ENCODE assay signal across 19 cellular contexts in the genomic region with DNA sequence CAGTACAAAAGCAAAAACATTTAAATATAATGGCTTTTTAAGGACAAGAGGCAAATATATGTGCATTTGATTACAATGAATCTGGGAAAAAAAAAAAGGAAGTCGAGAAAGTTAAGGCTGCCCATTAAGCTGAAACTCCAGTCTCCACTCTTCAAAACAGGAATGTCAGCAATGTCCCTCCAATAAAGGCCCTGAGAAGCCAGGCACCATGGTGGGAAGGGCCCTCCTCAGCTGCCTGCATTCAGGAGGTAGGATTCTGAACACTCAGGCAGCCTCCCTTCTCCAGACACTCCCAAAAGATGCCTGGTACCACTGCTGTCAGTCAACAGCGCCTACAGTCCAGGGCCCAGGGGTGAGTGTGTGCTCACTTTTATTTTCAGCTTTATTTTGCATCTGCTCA.
DNase-seq lines count a peak whose midpoint lies in the region; ATAC-seq and TF ChIP-seq lines count a peak whose summit lies in the region.
"Had no signal": no experiment of that assay in that cellular context is flagged by ENCODE, and none has a peak within 500 bp of the region (broad histone marks: within the 10 kb centered on the region; RNA-seq: fewer than 3 reads in every experiment).

No MANE protein-coding gene starts in this region.

- H3K4me2 ChIP-seq in GM23338, result no peak overlapping the region
- H3K4me2 ChIP-seq in neural progenitor cell, result peak overlapping the region; percentile 24
- H3K4me2 ChIP-seq: BLaER1 treated with 17β-estradiol and CSF1 and Interleukin-3, amounts not matched to agents 10 nM and 100 nM had no signal

- no peak overlapping the region for H3K27ac Mint-ChIP-seq in GM23338
- H3K27ac Mint-ChIP-seq in WTC11, result no peak overlapping the region
- no peak overlapping the region for H3K27ac Mint-ChIP-seq in neural progenitor cell
- H3K27ac Mint-ChIP-seq: B cell; CD8-positive, alpha-beta memory T cell; HFFc6 had no signal

- DNase-seq in GM23338 (ENCODE audit: low spot score), result peak; percentile 59
- DNase-seq in WTC11 (ENCODE audit: low spot score), result no peak
- DNase-seq in iPS-NIHi7 (ENCODE audit: extremely low spot score), result peak; percentile 27
- DNase-seq in neural progenitor cell (ENCODE audit: low spot score), result peak; percentile 58
- no peak for DNase-seq in GM03348 (ENCODE audit: low spot score)
- DNase-seq in foreskin melanocyte, result no peak
- DNase-seq: CD8-positive, alpha-beta memory T cell; COR-L47; DMS 273 treated with DMSO at 0.1 percent for 48 hours; DMS53; DND-41; EL; HFFc6; IMR-90 had no signal

- H3K4me3 Mint-ChIP-seq in GM23338 (no peak overlapping the region), WTC11 (no peak overlapping the region), neural progenitor cell (no peak overlapping the region)
- H3K4me3 Mint-ChIP-seq: B cell; CD8-positive, alpha-beta memory T cell; HFFc6 had no signal

- POLR2A ChIA-PET in WTC11 (lab: Charles Lee), result no interaction called here

- H3K27me3 ChIP-seq in GM23338 (ENCODE audit: insufficient read depth), result no peaks in the 10 kb centered on the region
- H3K27me3 ChIP-seq in neural progenitor cell, result no peaks in the 10 kb centered on the region
- H3K27me3 ChIP-seq: BLaER1 treated with 17β-estradiol and CSF1 and Interleukin-3, amounts not matched to agents 10 nM and 100 nM had no signal

- no peaks in the 10 kb centered on the region for H3K9me3 ChIP-seq in neural progenitor cell (ENCODE audit: low read depth)

- CTCF ChIA-PET in WTC11 (lab: Charles Lee), result interaction anchor here (0.8 kb wide), 1 partner anchor 14 kb away, joined by 4 read pairs; no protein-coding TSS in a partner anchor

- H3K9me2 ChIP-seq in GM23338 (ENCODE audit: insufficient read depth), result no peaks in the 10 kb centered on the region

- H3K4me1 ChIP-seq in GM23338 (ENCODE audit: insufficient read depth) (no peaks in the 10 kb centered on the region), neural progenitor cell (peaks cover 6% of the 10 kb centered on the region)
- H3K4me1 ChIP-seq: BLaER1 treated with 17β-estradiol and CSF1 and Interleukin-3, amounts not matched to agents 10 nM and 100 nM had no signal

- ATAC-seq in GM23338 (peak; percentile 75), WTC11 (peak; percentile 61), HG03571 (IDR thresholded peaks at IDR 0.05; ENCODE audit: unreplicated experiment) (no peak)
- ATAC-seq: HCT116, K562 had no signal

- no peaks in the 10 kb centered on the region for H4K20me1 ChIP-seq in GM23338 (replicated peaks; ENCODE audit: insufficient read depth)
- no peaks in the 10 kb centered on the region for H4K20me1 ChIP-seq in neural progenitor cell (ENCODE audit: low read depth)
- H4K20me1 ChIP-seq: BLaER1 treated with 17β-estradiol and CSF1 and Interleukin-3, amounts not matched to agents 10 nM and 100 nM had no signal

- H3K36me3 ChIP-seq in GM23338 (ENCODE audit: insufficient read depth) (no peaks in the 10 kb centered on the region), neural progenitor cell (no peaks in the 10 kb centered on the region)
- H3K36me3 ChIP-seq: BLaER1 treated with 17β-estradiol and CSF1 and Interleukin-3, amounts not matched to agents 10 nM and 100 nM had no signal

- no peak for TF ChIP-seq CTCF in GM23338 (conservative IDR thresholded peaks at IDR 0.05; ENCODE audit: low read depth in 2 of 2)
- TF ChIP-seq CTCF in WTC11 (IDR thresholded peaks at IDR 0.05), result no peak
- no peak for TF ChIP-seq CTCF in neural progenitor cell (IDR thresholded peaks at IDR 0.05)

- no peaks in the 10 kb centered on the region for H3K27me3 Mint-ChIP-seq in GM23338 (ENCODE audit: insufficient read depth, low read depth, poor library complexity)
- no peaks in the 10 kb centered on the region for H3K27me3 Mint-ChIP-seq in WTC11 (ENCODE audit: low read depth)
- H3K27me3 Mint-ChIP-seq in neural progenitor cell (ENCODE audit: insufficient read depth, low read depth), result peaks cover 9% of the 10 kb centered on the region

- no peak overlapping the region for H3K27ac ChIP-seq in GM23338 (ENCODE audit: low read depth)
- H3K27ac ChIP-seq in neural progenitor cell, result no peak overlapping the region
- H3K27ac ChIP-seq: BLaER1 treated with 17β-estradiol and CSF1 and Interleukin-3, amounts not matched to agents 10 nM and 100 nM had no signal

- H3K36me3 Mint-ChIP-seq in GM23338 (ENCODE audit: low read depth), result no peaks in the 10 kb centered on the region
- H3K36me3 Mint-ChIP-seq in WTC11, result no peaks in the 10 kb centered on the region
- no peaks in the 10 kb centered on the region for H3K36me3 Mint-ChIP-seq in neural progenitor cell
- H3K36me3 Mint-ChIP-seq: CD8-positive, alpha-beta memory T cell had no signal

- H3F3A ChIP-seq in GM23338 (replicated peaks; ENCODE audit: low read depth), result no peaks in the 10 kb centered on the region
- H3F3A ChIP-seq in neural progenitor cell (ENCODE audit: low read depth), result no peaks in the 10 kb centered on the region

- H3K79me2 ChIP-seq in GM23338 (replicated peaks; ENCODE audit: insufficient read depth), result no peaks in the 10 kb centered on the region
- H3K79me2 ChIP-seq in neural progenitor cell (ENCODE audit: low read depth), result no peaks in the 10 kb centered on the region

- H3K9me3 Mint-ChIP-seq in GM23338 (no peaks in the 10 kb centered on the region), WTC11 (no peaks in the 10 kb centered on the region), neural progenitor cell (no peaks in the 10 kb centered on the region)

- no peak overlapping the region for H3K9ac ChIP-seq in neural progenitor cell
- H3K9ac ChIP-seq: BLaER1 treated with 17β-estradiol and CSF1 and Interleukin-3, amounts not matched to agents 10 nM and 100 nM had no signal

- H2AFZ ChIP-seq in GM23338 (0 out of 2 replicates have a peak overlapping the region, but pooled peaks have one; percentile 16), neural progenitor cell (replicated peaks) (no peak overlapping the region)

- H3K4me1 Mint-ChIP-seq in GM23338 (peaks cover 8% of the 10 kb centered on the region; the same call in 2 of the 3 replicates), WTC11 (peaks cover 7% of the 10 kb centered on the region), neural progenitor cell (no peaks in the 10 kb centered on the region)
- H3K4me1 Mint-ChIP-seq: B cell; CD8-positive, alpha-beta memory T cell had no signal

- no peak overlapping the region for H3K4me3 ChIP-seq in GM23338
- H3K4me3 ChIP-seq in neural progenitor cell, result no peak overlapping the region
- H3K4me3 ChIP-seq: BLaER1 treated with 17β-estradiol and CSF1 and Interleukin-3, amounts not matched to agents 10 nM and 100 nM; K562 had no signal

TF ChIP-seq in GM23338, 12 proteins besides CTCF, POLR2A, EP300 and RAD21 (continues in another document):
- no peak for TF ChIP-seq EZH2phosphoT487 (IDR thresholded peaks at IDR 0.05; ENCODE audit: unreplicated experiment)

TF ChIP-seq in WTC11, 78 proteins besides CTCF, POLR2A, EP300 and RAD21:
- TF ChIP-seq, protein P1, sequence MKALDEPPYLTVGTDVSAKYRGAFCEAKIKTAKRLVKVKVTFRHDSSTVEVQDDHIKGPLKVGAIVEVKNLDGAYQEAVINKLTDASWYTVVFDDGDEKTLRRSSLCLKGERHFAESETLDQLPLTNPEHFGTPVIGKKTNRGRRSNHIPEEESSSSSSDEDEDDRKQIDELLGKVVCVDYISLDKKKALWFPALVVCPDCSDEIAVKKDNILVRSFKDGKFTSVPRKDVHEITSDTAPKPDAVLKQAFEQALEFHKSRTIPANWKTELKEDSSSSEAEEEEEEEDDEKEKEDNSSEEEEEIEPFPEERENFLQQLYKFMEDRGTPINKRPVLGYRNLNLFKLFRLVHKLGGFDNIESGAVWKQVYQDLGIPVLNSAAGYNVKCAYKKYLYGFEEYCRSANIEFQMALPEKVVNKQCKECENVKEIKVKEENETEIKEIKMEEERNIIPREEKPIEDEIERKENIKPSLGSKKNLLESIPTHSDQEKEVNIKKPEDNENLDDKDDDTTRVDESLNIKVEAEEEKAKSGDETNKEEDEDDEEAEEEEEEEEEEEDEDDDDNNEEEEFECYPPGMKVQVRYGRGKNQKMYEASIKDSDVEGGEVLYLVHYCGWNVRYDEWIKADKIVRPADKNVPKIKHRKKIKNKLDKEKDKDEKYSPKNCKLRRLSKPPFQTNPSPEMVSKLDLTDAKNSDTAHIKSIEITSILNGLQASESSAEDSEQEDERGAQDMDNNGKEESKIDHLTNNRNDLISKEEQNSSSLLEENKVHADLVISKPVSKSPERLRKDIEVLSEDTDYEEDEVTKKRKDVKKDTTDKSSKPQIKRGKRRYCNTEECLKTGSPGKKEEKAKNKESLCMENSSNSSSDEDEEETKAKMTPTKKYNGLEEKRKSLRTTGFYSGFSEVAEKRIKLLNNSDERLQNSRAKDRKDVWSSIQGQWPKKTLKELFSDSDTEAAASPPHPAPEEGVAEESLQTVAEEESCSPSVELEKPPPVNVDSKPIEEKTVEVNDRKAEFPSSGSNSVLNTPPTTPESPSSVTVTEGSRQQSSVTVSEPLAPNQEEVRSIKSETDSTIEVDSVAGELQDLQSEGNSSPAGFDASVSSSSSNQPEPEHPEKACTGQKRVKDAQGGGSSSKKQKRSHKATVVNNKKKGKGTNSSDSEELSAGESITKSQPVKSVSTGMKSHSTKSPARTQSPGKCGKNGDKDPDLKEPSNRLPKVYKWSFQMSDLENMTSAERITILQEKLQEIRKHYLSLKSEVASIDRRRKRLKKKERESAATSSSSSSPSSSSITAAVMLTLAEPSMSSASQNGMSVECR (CRISPR knock-in tag; IDR thresholded peaks at IDR 0.05; ENCODE audit: borderline replicate concordance), result no peak
- TF ChIP-seq, protein P2, sequence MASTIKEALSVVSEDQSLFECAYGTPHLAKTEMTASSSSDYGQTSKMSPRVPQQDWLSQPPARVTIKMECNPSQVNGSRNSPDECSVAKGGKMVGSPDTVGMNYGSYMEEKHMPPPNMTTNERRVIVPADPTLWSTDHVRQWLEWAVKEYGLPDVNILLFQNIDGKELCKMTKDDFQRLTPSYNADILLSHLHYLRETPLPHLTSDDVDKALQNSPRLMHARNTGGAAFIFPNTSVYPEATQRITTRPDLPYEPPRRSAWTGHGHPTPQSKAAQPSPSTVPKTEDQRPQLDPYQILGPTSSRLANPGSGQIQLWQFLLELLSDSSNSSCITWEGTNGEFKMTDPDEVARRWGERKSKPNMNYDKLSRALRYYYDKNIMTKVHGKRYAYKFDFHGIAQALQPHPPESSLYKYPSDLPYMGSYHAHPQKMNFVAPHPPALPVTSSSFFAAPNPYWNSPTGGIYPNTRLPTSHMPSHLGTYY (CRISPR knock-in tag; IDR thresholded peaks at IDR 0.05), result no peak
- TF ChIP-seq GABPB1 (CRISPR knock-in tag; IDR thresholded peaks at IDR 0.05) (no peak), ZNF263 (CRISPR knock-in tag; IDR thresholded peaks at IDR 0.05; ENCODE audit: low read depth) (no peak), JAZF1 (CRISPR knock-in tag; IDR thresholded peaks at IDR 0.05) (no peak), ELF4 (CRISPR knock-in tag; IDR thresholded peaks at IDR 0.05; ENCODE audit: low read depth) (no peak), ETV6 (CRISPR knock-in tag; IDR thresholded peaks at IDR 0.05) (no peak), NR2C2 (CRISPR knock-in tag; IDR thresholded peaks at IDR 0.05) (no peak), RORB (CRISPR knock-in tag; IDR thresholded peaks at IDR 0.05) (no peak), TCF7 (CRISPR knock-in tag; IDR thresholded peaks at IDR 0.05; ENCODE audit: low read depth) (no peak), ZNF416 (CRISPR knock-in tag; IDR thresholded peaks at IDR 0.05) (no peak), NFYB (CRISPR knock-in tag; conservative IDR thresholded peaks at IDR 0.05; ENCODE audit: low read depth) (no peak)
TF ChIP-seq in WTC11: peak in this region for 0.

Comparison
In these comparisons a context has a peak if more than half of its experiments do, and no peak if none do; other contexts are left out.
1. DNase-seq: peak in GM23338 (single experiment), iPS-NIHi7 (single experiment) and neural progenitor cell (single experiment); none in WTC11 (single experiment), GM03348 (single experiment) and foreskin melanocyte (single experiment).